ENCODE assay signal across 1 cellular context in genomic region chr17:565506-565905, GRCh38.
TF ChIP-seq lines count a peak whose summit lies in the region.

No MANE protein-coding gene starts in this region.

TF ChIP-seq in GM23338, 12 proteins besides CTCF, POLR2A, EP300 and RAD21:
- TF ChIP-seq CREB1 (CRISPR knock-in tag; IDR thresholded peaks at IDR 0.05; ENCODE audit: low read depth): no peak
- no peak for TF ChIP-seq STAT1 (IDR thresholded peaks at IDR 0.05; ENCODE audit: unreplicated experiment)
- no peak for TF ChIP-seq REST (IDR thresholded peaks at IDR 0.05; ENCODE audit: unreplicated experiment)
